1 cellular context compared by ENCODE assay signal in the genomic region with DNA sequence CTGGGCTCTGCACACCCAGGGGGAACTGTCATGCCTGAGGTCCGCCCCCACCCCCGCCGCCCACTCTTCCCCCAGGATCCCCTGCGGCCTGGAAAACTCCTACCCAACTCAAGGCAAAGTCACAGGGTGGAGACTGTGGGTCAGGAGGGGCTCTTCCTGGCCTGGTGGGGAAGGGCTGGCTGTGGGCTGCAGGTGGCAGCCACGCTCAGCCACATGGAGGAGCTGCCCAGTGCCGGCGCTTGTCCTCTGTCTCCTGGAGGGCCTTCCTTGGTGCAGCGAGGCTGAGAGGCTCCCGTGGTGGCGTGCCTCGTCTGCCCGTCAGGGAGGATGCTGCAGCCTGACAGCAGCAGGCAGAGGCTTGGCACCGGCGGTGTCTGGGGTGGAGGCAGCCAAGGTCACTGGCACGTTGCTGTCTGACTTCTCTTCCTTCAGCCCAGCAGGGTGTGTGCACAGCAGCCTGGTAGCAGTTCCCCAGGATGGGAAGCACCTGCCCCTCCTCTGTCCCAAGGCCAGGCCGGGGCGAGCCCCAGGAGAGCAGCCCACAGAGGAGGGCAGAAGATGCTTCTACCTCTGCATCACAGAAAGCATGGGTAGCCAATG.
TF ChIP-seq lines count a peak whose summit lies in the region.

No MANE protein-coding gene starts in this region.

TF ChIP-seq in HCT116, 20 proteins besides CTCF, POLR2A, EP300 and RAD21 (continued from another document):
- TF ChIP-seq POLR2AphosphoS5 (IDR thresholded peaks at IDR 0.05; ENCODE audit: low read depth, low read length) (no peak), EZH2 (IDR thresholded peaks at IDR 0.05) (no peak)
- TF ChIP-seq, protein P1, sequence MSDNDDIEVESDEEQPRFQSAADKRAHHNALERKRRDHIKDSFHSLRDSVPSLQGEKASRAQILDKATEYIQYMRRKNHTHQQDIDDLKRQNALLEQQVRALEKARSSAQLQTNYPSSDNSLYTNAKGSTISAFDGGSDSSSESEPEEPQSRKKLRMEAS (IDR thresholded peaks at IDR 0.05), result no peak
- TF ChIP-seq, protein P2, sequence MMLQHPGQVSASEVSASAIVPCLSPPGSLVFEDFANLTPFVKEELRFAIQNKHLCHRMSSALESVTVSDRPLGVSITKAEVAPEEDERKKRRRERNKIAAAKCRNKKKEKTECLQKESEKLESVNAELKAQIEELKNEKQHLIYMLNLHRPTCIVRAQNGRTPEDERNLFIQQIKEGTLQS (IDR thresholded peaks at IDR 0.05), result no peak
